In genomic region chr1:82721702-82722101, GRCh38 we compare ENCODE assay signal across 21 cellular contexts.
DNase-seq lines count a peak whose midpoint lies in the region; ATAC-seq and TF ChIP-seq lines count a peak whose summit lies in the region.
"Had no signal": no experiment of that assay in that cellular context is flagged by ENCODE, and none has a peak within 500 bp of the region (broad histone marks: within the 10 kb centered on the region; RNA-seq: fewer than 3 reads in every experiment).

No MANE protein-coding gene starts in this region.

- no peaks in the 10 kb centered on the region for H3K4me1 Mint-ChIP-seq in glutamatergic neuron (ENCODE audit: low read depth, unreplicated experiment)
- H3K4me1 Mint-ChIP-seq: CD14-positive monocyte; CD8-positive, alpha-beta memory T cell had no signal

- H3K9me3 ChIP-seq in SU-DHL-6 (ENCODE audit: insufficient read depth, low read length) = no peaks in the 10 kb centered on the region
- H3K9me3 ChIP-seq in SJCRH30 (replicated peaks) = no peaks in the 10 kb centered on the region; the same call in 1 of the 2 replicates
- H3K9me3 ChIP-seq: A549, BE2C had no signal

- no peaks in the 10 kb centered on the region for H3K27me3 Mint-ChIP-seq in glutamatergic neuron (ENCODE audit: unreplicated experiment)
- H3K27me3 Mint-ChIP-seq: CD4-positive, alpha-beta T cell; CD8-positive, alpha-beta memory T cell had no signal

- no peaks in the 10 kb centered on the region for H3K4me1 ChIP-seq in SJCRH30
- H3K4me1 ChIP-seq: A549; BE2C; BLaER1 treated with 17β-estradiol and CSF1 and Interleukin-3, amounts not matched to agents 10 nM and 100 nM had no signal

- no peak overlapping the region for H3K27ac ChIP-seq in SU-DHL-6 (ENCODE audit: low read depth, low read length)
- no peak overlapping the region for H3K27ac ChIP-seq in SJCRH30
- H3K27ac ChIP-seq: A549; BLaER1 treated with 17β-estradiol and CSF1 and Interleukin-3, amounts not matched to agents 10 nM and 100 nM; GM23248 had no signal

- no peak overlapping the region for H3K27ac Mint-ChIP-seq in glutamatergic neuron (ENCODE audit: unreplicated experiment)
- H3K27ac Mint-ChIP-seq: CD14-positive monocyte; CD4-positive, alpha-beta T cell; CD8-positive, alpha-beta memory T cell had no signal

- no peaks in the 10 kb centered on the region for H3K9me2 ChIP-seq in SU-DHL-6 (replicated peaks; ENCODE audit: insufficient read depth, low read length)

- no peaks in the 10 kb centered on the region for H3F3A ChIP-seq in SU-DHL-6 (ENCODE audit: insufficient read depth)

- ATAC-seq in GM18868 (IDR thresholded peaks at IDR 0.05; ENCODE audit: unreplicated experiment) (peak; percentile 53), HG03432 (IDR thresholded peaks at IDR 0.05; ENCODE audit: unreplicated experiment) (peak; percentile 50)
- ATAC-seq: A549, GM12878 had no signal

- TF ChIP-seq CTCF in SU-DHL-6 (IDR thresholded peaks at IDR 0.05; ENCODE audit: insufficient read depth, low read length, poor library complexity, severe bottlenecking) (no peak), glutamatergic neuron (IDR thresholded peaks at IDR 0.05; ENCODE audit: partially characterized antibody, unreplicated experiment) (no peak)

- H3K4me3 ChIP-seq in SU-DHL-6 (ENCODE audit: insufficient read depth, low read length, poor library complexity, severe bottlenecking) (no peak overlapping the region), SJCRH30 (no peak overlapping the region)
- H3K4me3 ChIP-seq: A549; BLaER1 treated with 17β-estradiol and CSF1 and Interleukin-3, amounts not matched to agents 10 nM and 100 nM; GM12878; GM23248 had no signal

- H3K4me2 ChIP-seq in SU-DHL-6 (ENCODE audit: low read depth, low read length, poor library complexity, severe bottlenecking) = peak overlapping the region; percentile 4
- H3K4me2 ChIP-seq: A549; BLaER1 treated with 17β-estradiol and CSF1 and Interleukin-3, amounts not matched to agents 10 nM and 100 nM had no signal

- no peaks in the 10 kb centered on the region for H4K20me1 ChIP-seq in SU-DHL-6 (ENCODE audit: low read depth, low read length)
- H4K20me1 ChIP-seq: BLaER1 treated with 17β-estradiol and CSF1 and Interleukin-3, amounts not matched to agents 10 nM and 100 nM had no signal

- H3K36me3 ChIP-seq in SU-DHL-6 (ENCODE audit: low read length) (no peaks in the 10 kb centered on the region), SJCRH30 (no peaks in the 10 kb centered on the region)
- H3K36me3 ChIP-seq: BE2C; BLaER1 treated with 17β-estradiol and CSF1 and Interleukin-3, amounts not matched to agents 10 nM and 100 nM had no signal

- no peak overlapping the region for H3K9ac ChIP-seq in SU-DHL-6 (ENCODE audit: low read length)
- H3K9ac ChIP-seq: BLaER1 treated with 17β-estradiol and CSF1 and Interleukin-3, amounts not matched to agents 10 nM and 100 nM; GM23248 had no signal

- no peak for DNase-seq in SJCRH30
- DNase-seq in glutamatergic neuron = no peak
- DNase-seq in GDM1 (lab: John Stamatoyannopoulos, UW) = no peak
- DNase-seq: 8988T; ACHN; AML-193; BE2C; CD4-positive, alpha-beta T cell; CD8-positive, alpha-beta memory T cell; DMS 273 treated with DMSO at 0.1 percent for 48 hours; DMS79 treated with DMSO at 0.1 percent for 48 hours; GM23248; H7; HCEC 1CT had no signal

- H3K9me3 Mint-ChIP-seq in glutamatergic neuron (ENCODE audit: unreplicated experiment) = no peaks in the 10 kb centered on the region
- H3K9me3 Mint-ChIP-seq: CD4-positive, alpha-beta T cell had no signal

- no peaks in the 10 kb centered on the region for H3K79me2 ChIP-seq in SU-DHL-6 (ENCODE audit: insufficient read depth, low read length)

- H3K27me3 ChIP-seq in SU-DHL-6 (ENCODE audit: low read length) = no peaks in the 10 kb centered on the region
- no peaks in the 10 kb centered on the region for H3K27me3 ChIP-seq in SJCRH30
- H3K27me3 ChIP-seq: BE2C; BLaER1 treated with 17β-estradiol and CSF1 and Interleukin-3, amounts not matched to agents 10 nM and 100 nM had no signal

- peak overlapping the region; percentile 47 for H2AFZ ChIP-seq in SU-DHL-6 (ENCODE audit: low read depth, low read length, severe bottlenecking)
- H2AFZ ChIP-seq: GM23248 had no signal

- no peaks in the 10 kb centered on the region for H3K36me3 Mint-ChIP-seq in glutamatergic neuron (ENCODE audit: unreplicated experiment)
- H3K36me3 Mint-ChIP-seq: CD14-positive monocyte; CD8-positive, alpha-beta memory T cell had no signal

- no peak overlapping the region for H3K4me3 Mint-ChIP-seq in glutamatergic neuron (ENCODE audit: unreplicated experiment)
- H3K4me3 Mint-ChIP-seq: CD14-positive monocyte; CD4-positive, alpha-beta T cell; CD8-positive, alpha-beta memory T cell had no signal
